In the genomic region with DNA sequence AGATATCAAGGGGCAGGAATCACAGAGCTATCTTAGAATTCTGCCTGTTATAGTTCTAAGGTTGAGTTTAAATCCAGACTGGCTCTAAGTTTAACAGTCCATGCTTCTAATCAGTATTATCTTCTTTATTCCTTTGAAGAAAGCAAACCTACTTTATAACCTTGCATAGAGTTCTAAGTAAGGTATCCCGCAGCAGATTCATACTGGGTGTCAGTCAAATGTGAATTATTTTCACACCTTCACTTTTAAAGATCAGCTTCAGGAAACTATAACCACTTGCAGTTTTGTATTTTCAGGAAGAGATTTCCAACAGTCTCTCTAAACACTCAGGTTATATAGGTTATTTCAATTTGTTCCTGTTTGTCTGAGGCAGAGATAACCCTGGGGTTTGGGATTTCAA, we compare ENCODE assay signal across 11 cellular contexts.
DNase-seq lines count a peak whose midpoint lies in the region; ATAC-seq lines count a peak whose summit lies in the region.
"Had no signal": no experiment of that assay in that cellular context is flagged by ENCODE, and none has a peak within 500 bp of the region (broad histone marks: within the 10 kb centered on the region; RNA-seq: fewer than 3 reads in every experiment).

No MANE protein-coding gene starts in this region.

- peaks cover 37% of the 10 kb centered on the region for H3K36me3 Mint-ChIP-seq in effector memory CD8-positive, alpha-beta T cell (ENCODE audit: insufficient read depth)

- no peak for DNase-seq in effector memory CD8-positive, alpha-beta T cell
- no peak for DNase-seq in cerebellar nuclear complex (lab: John Stamatoyannopoulos, UW)
- no peak for DNase-seq in posterior cingulate gyrus
- DNase-seq in stimulated activated naive CD4-positive, alpha-beta T cell treated with Interleukin-2 at 50 U/mL for 16 hours (lab: John Stamatoyannopoulos, UW): no peak
- DNase-seq: H7, kidney, MG63 had no signal

- no peaks in the 10 kb centered on the region for H3K27me3 Mint-ChIP-seq in effector memory CD8-positive, alpha-beta T cell

- H3K27ac Mint-ChIP-seq in effector memory CD8-positive, alpha-beta T cell: peak overlapping the region; percentile 38 to 92

- ATAC-seq in GM18868 (IDR thresholded peaks at IDR 0.05; ENCODE audit: unreplicated experiment) (peak; percentile 2), GM21737 (IDR thresholded peaks at IDR 0.05; ENCODE audit: unreplicated experiment) (peak; percentile 12), HG03521 (IDR thresholded peaks at IDR 0.05; ENCODE audit: unreplicated experiment) (peak; percentile 10), HG03025 (IDR thresholded peaks at IDR 0.05; ENCODE audit: low FRiP score, unreplicated experiment) (no peak)
- peak; percentile 46 for ATAC-seq in effector memory CD8-positive, alpha-beta T cell (replicated peaks)

- H3K9me3 Mint-ChIP-seq in effector memory CD8-positive, alpha-beta T cell: no peaks in the 10 kb centered on the region

- intact Hi-C loops in posterior cingulate gyrus (cut with DNase I): no loop called here

- no peak overlapping the region for H3K4me3 Mint-ChIP-seq in effector memory CD8-positive, alpha-beta T cell

- peaks cover 31 to 41% of the 10 kb centered on the region in 2 donors for H3K4me1 Mint-ChIP-seq in effector memory CD8-positive, alpha-beta T cell (ENCODE audit: low read depth in 2 of 2)
